Comparison of ENCODE assay signal across 9 cellular contexts in genomic region chr1:8017495-8018310, GRCh38. TPM values are rescaled to one million over a fixed set of nuclear protein-coding genes. Genes with fewer than 3 reads are reported as not detected.
DNase-seq lines count a peak whose midpoint lies in the region; ATAC-seq and TF ChIP-seq lines count a peak whose summit lies in the region.
"Had no signal": no experiment of that assay in that cellular context is flagged by ENCODE, and none has a peak within 500 bp of the region (broad histone marks: within the 10 kb centered on the region; RNA-seq: fewer than 3 reads in every experiment).

No MANE protein-coding gene starts in this region.

- H3K9me2 ChIP-seq in GM23248 (ENCODE audit: insufficient read depth), result no peaks in the 10 kb centered on the region

- H3K4me3 ChIP-seq in GM23248 (peak overlapping the region; percentile 13), SJCRH30 (no peak overlapping the region), fibroblast of the aortic adventitia (ENCODE audit: low read depth, low read length) (no peak overlapping the region)

- H2AFZ ChIP-seq in GM23248, result no peak overlapping the region

- H3K4me1 ChIP-seq in GM23248 (ENCODE audit: insufficient read depth) (peaks cover 76% of the 10 kb centered on the region), SJCRH30 (peaks cover 92% of the 10 kb centered on the region)

- TF ChIP-seq CTCF in fibroblast of the aortic adventitia (IDR thresholded peaks at IDR 0.05; ENCODE audit: insufficient read depth, low read length), result no peak

- in situ Hi-C loops in GM23248 (cut with MboI), result no loop called here

- H4K20me1 ChIP-seq in GM23248 (ENCODE audit: insufficient read depth), result no peaks in the 10 kb centered on the region

- 9 to 11% methylated on average over 5 of the region's 5 CpGs for WGBS in GM23248 (ENCODE audit: low coverage in 1 of 2, low lambda C conversion rate in 2 of 2, missing lambda C conversion rate in 2 of 2), 2 experiments

- no peak for ATAC-seq in HG03378 (IDR thresholded peaks at IDR 0.05; ENCODE audit: unreplicated experiment)

- H3K9me3 ChIP-seq in GM23248 (ENCODE audit: low read depth) (no peaks in the 10 kb centered on the region), SJCRH30 (replicated peaks) (no peaks in the 10 kb centered on the region)

- peaks cover 9% of the 10 kb centered on the region for H3K36me3 ChIP-seq in GM23248 (ENCODE audit: low read depth)
- H3K36me3 ChIP-seq in SJCRH30, result peaks cover 90% of the 10 kb centered on the region

- H3K27ac ChIP-seq in GM23248, result peak overlapping the region; percentile 15
- H3K27ac ChIP-seq in SJCRH30, result peak overlapping the region; percentile 13

- H3F3A ChIP-seq in GM23248 (ENCODE audit: insufficient read depth), result peaks cover 96% of the 10 kb centered on the region

- H3K4me2 ChIP-seq in GM23248 (ENCODE audit: unreplicated experiment), result peak overlapping the region; percentile 43

- H3K79me2 ChIP-seq in GM23248 (ENCODE audit: insufficient read depth), result peaks cover 80% of the 10 kb centered on the region

- peak; percentile 64 for DNase-seq in GM23248
- DNase-seq in SJCRH30, result peak; percentile 55 to 78
- DNase-seq in fibroblast of the aortic adventitia (ENCODE audit: low read depth), result peak; percentile 66
- DNase-seq in putamen (ENCODE audit: low spot score), result peak; percentile 81
- no peak for DNase-seq in activated T-cell treated with anti-CD3 and anti-CD28 coated beads, Interleukin-2, amount 50 U/mL, for 48 hours
- no peak for DNase-seq in activated naive CD4-positive, alpha-beta T cell treated with anti-CD3 and anti-CD28 coated beads, Interleukin-2, amount 50 U/mL, for 16 hours
- no peak for DNase-seq in RKO (ENCODE audit: low spot score)
- DNase-seq: activated naive CD8-positive, alpha-beta T cell treated with anti-CD3 and anti-CD28 coated beads, Interleukin-2, amount 10 ng/mL, durations not matched to agents 7 days and 5 days had no signal

- H3K27me3 ChIP-seq in GM23248 (replicated peaks; ENCODE audit: insufficient read depth) (no peaks in the 10 kb centered on the region), SJCRH30 (no peaks in the 10 kb centered on the region)

- 0 out of 2 replicates have a peak overlapping the region, but pooled peaks have one; percentile 10 for H3K9ac ChIP-seq in GM23248

RNA-seq across cellular contexts. Expression of gene ERRFI1, which starts 8.4 kb away (rescaled TPM):
- 50.8 and 55.1 TPM in 2 replicates for total RNA-seq in GM23248 (2014; rRNA removed; shearing (Covaris generic))
- 29.7 and 31.3 TPM in 2 replicates for polyA plus RNA-seq in GM23248 (2016; fragmentation: Nextera tagmentation; extraction: Ambion mirVana)
- total RNA-seq in SJCRH30 (2014; rRNA removed; shearing (Covaris generic)), result 197 and 220 TPM in 2 replicates
- 46.4 and 106 TPM in 2 replicates for total RNA-seq in fibroblast of the aortic adventitia (ENCODE audit: low replicate concordance)

RNA-seq across cellular contexts. Expression of gene PARK7, which starts 56.2 kb away (rescaled TPM):
- 191 and 198 TPM in 2 replicates for total RNA-seq in GM23248 (2014; rRNA removed; shearing (Covaris generic))
- 514 and 522 TPM in 2 replicates for polyA plus RNA-seq in GM23248 (2016; fragmentation: Nextera tagmentation; extraction: Ambion mirVana)
- 441 and 456 TPM in 2 replicates for total RNA-seq in SJCRH30 (2014; rRNA removed; shearing (Covaris generic))
- 165 and 243 TPM in 2 replicates for total RNA-seq in fibroblast of the aortic adventitia (ENCODE audit: low replicate concordance)

Comparison
In these comparisons a context has a peak if more than half of its experiments do, and no peak if none do; other contexts are left out.
1. DNase-seq: peak in GM23248 (single experiment), SJCRH30 (2 of 2), fibroblast of the aortic adventitia (single experiment) and putamen (single experiment); none in activated T-cell treated with anti-CD3 and anti-CD28 coated beads, Interleukin-2, amount 50 U/mL, for 48 hours (0 of 2), activated naive CD4-positive, alpha-beta T cell treated with anti-CD3 and anti-CD28 coated beads, Interleukin-2, amount 50 U/mL, for 16 hours (single experiment) and RKO (single experiment).